ENCODE assay signal across 20 cellular contexts in the genomic region with DNA sequence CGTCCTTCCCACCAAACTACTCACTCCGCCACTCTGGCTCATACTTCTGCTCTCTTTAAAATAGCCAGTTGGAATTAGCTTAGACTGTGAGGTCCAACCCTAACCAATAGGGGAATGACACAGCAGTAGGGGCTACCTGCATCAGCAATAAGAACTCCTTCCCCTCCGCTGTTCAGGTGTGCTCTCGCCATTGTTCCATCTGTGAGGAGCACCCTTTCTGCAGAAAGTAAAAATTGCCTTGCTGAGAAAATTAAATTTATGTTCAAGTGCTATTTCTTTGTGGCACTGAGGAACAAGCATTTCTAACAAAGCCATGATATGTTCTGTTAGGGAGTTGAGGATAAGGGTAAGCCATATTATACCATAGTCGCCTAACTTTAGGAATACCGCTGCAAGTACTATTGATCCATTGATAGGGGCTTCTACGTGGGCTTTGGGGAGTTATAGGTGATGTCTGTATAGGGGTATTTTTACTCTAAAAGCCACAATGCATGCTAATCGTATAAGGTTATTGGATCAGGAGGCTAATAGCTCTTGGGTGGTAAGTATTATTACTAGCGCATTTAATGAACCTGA.
A peak's percentile ranks its signal among the peaks of the same experiment; 100 is the strongest.
DNase-seq lines count a peak whose midpoint lies in the region; ATAC-seq, FAIRE-seq and TF ChIP-seq lines count a peak whose summit lies in the region.
"Had no signal": no experiment of that assay in that cellular context is flagged by ENCODE, and none has a peak within 500 bp of the region (broad histone marks: within the 10 kb centered on the region; RNA-seq: fewer than 3 reads in every experiment).

No MANE protein-coding gene starts in this region.

- TF ChIP-seq RAD21 in HepG2 (CRISPR knock-in tag; IDR thresholded peaks at IDR 0.05) (no peak), K562 (CRISPR knock-in tag; conservative IDR thresholded peaks at IDR 0.05 in 1 of 2, IDR thresholded peaks at IDR 0.05 in 1 of 2) (no peak)

- H3K4me2 ChIP-seq in HepG2 (ENCODE audit: low read depth, low read length) = no peak overlapping the region
- no peak overlapping the region for H3K4me2 ChIP-seq in K562 (ENCODE audit: insufficient read depth, low read length)
- H3K4me2 ChIP-seq in PC-3 (ENCODE audit: low read length) = no peak overlapping the region
- H3K4me2 ChIP-seq: A549; BLaER1 treated with 17β-estradiol and CSF1 and Interleukin-3, amounts not matched to agents 10 nM and 100 nM had no signal

- H3K9me2 ChIP-seq in PC-3 (replicated peaks; ENCODE audit: low read length) = no peaks in the 10 kb centered on the region

- intact Hi-C loops in HepG2 (cut with micrococcal nuclease; ENCODE audit: unreplicated experiment) = no loop called here
- intact Hi-C loops in right lobe of liver (cut with DNase I) = no loop called here
- intact Hi-C loops in K562 (cut with micrococcal nuclease) = no loop called here
- intact Hi-C loops in PC-3 (cut with micrococcal nuclease) = no loop called here

- CTCF ChIA-PET in HepG2 (lab: Yijun Ruan, JAX; ENCODE audit: low intra/inter-chr PET ratio, low total read pairs) = no interaction called here
- CTCF ChIA-PET in K562 (lab: Yijun Ruan, JAX; ENCODE audit: low intra/inter-chr PET ratio) = no interaction called here
- CTCF ChIA-PET in PC-3 (lab: Charles Lee) = no interaction called here

- H4K20me1 ChIP-seq in HepG2 (ENCODE audit: insufficient read depth, low read length) (no peaks in the 10 kb centered on the region), K562 (replicated peaks; ENCODE audit: control insufficient read depth, insufficient read depth, low read length) (no peaks in the 10 kb centered on the region), PC-3 (ENCODE audit: low read length) (no peaks in the 10 kb centered on the region)
- H4K20me1 ChIP-seq: BLaER1 treated with 17β-estradiol and CSF1 and Interleukin-3, amounts not matched to agents 10 nM and 100 nM had no signal

- H3K4me3 ChIP-seq in HepG2 (replicated peaks in 1 of 3; ENCODE audit: insufficient read depth in 1 of 3, low read depth in 2 of 3, low read length in 3 of 3) (no peak overlapping the region), right lobe of liver (no peak overlapping the region), K562 (no peak overlapping the region), PC-3 (ENCODE audit: low read length) (no peak overlapping the region)
- H3K4me3 ChIP-seq: A549 had no signal

- H3K27me3 ChIP-seq in HepG2 (ENCODE audit: control insufficient read depth in 1 of 2, insufficient read depth in 2 of 2, low read length in 2 of 2) (no peaks in the 10 kb centered on the region), right lobe of liver (no peaks in the 10 kb centered on the region), K562 (ENCODE audit: control insufficient read depth in 2 of 2, insufficient read depth in 2 of 2, low read length in 2 of 2) (no peaks in the 10 kb centered on the region), PC-3 (ENCODE audit: low read length) (no peaks in the 10 kb centered on the region)
- H3K27me3 ChIP-seq: BLaER1 treated with 17β-estradiol and CSF1 and Interleukin-3, amounts not matched to agents 10 nM and 100 nM had no signal

- FAIRE-seq in HepG2 (lab: Jason Lieb, UNC) (no peak), K562 (lab: Jason Lieb, UNC) (no peak)
- FAIRE-seq: A549, D721Med, G401.6, GM12892, GM18507 had no signal

- H3K36me3 ChIP-seq in HepG2 (replicated peaks in 1 of 2; ENCODE audit: control insufficient read depth in 1 of 2, insufficient read depth in 2 of 2, low read length in 2 of 2) = no peaks in the 10 kb centered on the region
- H3K36me3 ChIP-seq in right lobe of liver = no peaks in the 10 kb centered on the region
- no peaks in the 10 kb centered on the region for H3K36me3 ChIP-seq in K562 (ENCODE audit: control insufficient read depth, insufficient read depth, low read length)
- H3K36me3 ChIP-seq in PC-3 (ENCODE audit: low read depth, low read length) = no peaks in the 10 kb centered on the region

- 17% methylated on average over 9 of the region's 9 CpGs for WGBS in HepG2 (ENCODE audit: low lambda C conversion rate)
- 73% methylated on average over 9 of the region's 9 CpGs for WGBS in right lobe of liver (ENCODE audit: insufficient coverage, low coverage, low lambda C conversion rate, missing lambda C conversion rate)
- WGBS in K562 (ENCODE audit: insufficient coverage, low coverage, missing lambda C conversion rate) = 2% methylated on average over 9 of the region's 9 CpGs

- no peak overlapping the region for H3K27ac ChIP-seq in HepG2 (ENCODE audit: extremely low read length, insufficient read depth, low read length)
- no peak overlapping the region for H3K27ac ChIP-seq in right lobe of liver
- no peak overlapping the region for H3K27ac ChIP-seq in K562 (ENCODE audit: extremely low read depth, low read depth, low read length)
- no peak overlapping the region for H3K27ac ChIP-seq in PC-3 (ENCODE audit: low read length)
- H3K27ac ChIP-seq: 22Rv1; A549; BLaER1 treated with 17β-estradiol and CSF1 and Interleukin-3, amounts not matched to agents 10 nM and 100 nM; C4-2B had no signal

- H2AFZ ChIP-seq in HepG2 (ENCODE audit: low read length) (no peak overlapping the region), K562 (ENCODE audit: low read depth, low read length) (no peak overlapping the region), PC-3 (ENCODE audit: low read length) (no peak overlapping the region)

- POLR2A ChIA-PET in HepG2 (lab: Yijun Ruan, JAX) (no interaction called here), K562 (lab: Yijun Ruan, JAX) (interaction anchor here (0.6 kb wide), 1 partner anchor 191 kb away, joined by 3 read pairs; no protein-coding TSS in a partner anchor), PC-3 (lab: Charles Lee; ENCODE audit: unreplicated experiment) (no interaction called here)

- no peaks in the 10 kb centered on the region for H3K9me1 ChIP-seq in K562 (ENCODE audit: control insufficient read depth, insufficient read depth, low read length)

- BruUV-seq in HepG2 (replicated peaks; lab: Mats Ljungman, UMichigan) (no TSS peak), K562 (replicated peaks; lab: Mats Ljungman, UMichigan) (no TSS peak), PC-3 (replicated peaks; lab: Mats Ljungman, UMichigan) (no TSS peak)

- TF ChIP-seq CTCF in HepG2 (CRISPR knock-in tag; IDR thresholded peaks at IDR 0.05) (no peak), right lobe of liver (IDR thresholded peaks at IDR 0.05) (no peak), K562 (IDR thresholded peaks at IDR 0.05 in 2 of 3, conservative IDR thresholded peaks at IDR 0.05 in 1 of 3; ENCODE audit: insufficient read depth in 2 of 3, low read depth in 1 of 3, low read length in 3 of 3) (no peak), PC-3 (conservative IDR thresholded peaks at IDR 0.05; ENCODE audit: low read depth, low read length) (no peak)

- TF ChIP-seq POLR2A in HepG2 (IDR thresholded peaks at IDR 0.05; ENCODE audit: insufficient read depth in 1 of 2, low read depth in 2 of 2, low read length in 2 of 2) = no peak
- TF ChIP-seq POLR2A in right lobe of liver (IDR thresholded peaks at IDR 0.05) = no peak
- no peak for TF ChIP-seq POLR2A in K562 (conservative IDR thresholded peaks at IDR 0.05)

- no peak for TF ChIP-seq EP300 in HepG2 (IDR thresholded peaks at IDR 0.05; ENCODE audit: low read depth in 2 of 2, low read length in 2 of 2)
- no peak for TF ChIP-seq EP300 in HepG2 (CRISPR knock-in tag; IDR thresholded peaks at IDR 0.05; ENCODE audit: borderline replicate concordance)
- TF ChIP-seq EP300 in K562 (IDR thresholded peaks at IDR 0.05; ENCODE audit: low read length) = no peak

- peaks cover 81% of the 10 kb centered on the region for H3K9me3 ChIP-seq in HepG2 (ENCODE audit: low read length)
- no peaks in the 10 kb centered on the region for H3K9me3 ChIP-seq in right lobe of liver
- 0 out of 2 replicates have a peak, but pooled peaks cover 2% of the 10 kb centered on the region for H3K9me3 ChIP-seq in K562 (replicated peaks; ENCODE audit: control insufficient read depth, insufficient read depth, low read depth, low read length)
- 0 out of 2 replicates have a peak, but pooled peaks cover 7% of the 10 kb centered on the region for H3K9me3 ChIP-seq in PC-3 (ENCODE audit: low read length)

- no peak for DNase-seq in HepG2 (ENCODE audit: low spot score)
- DNase-seq in right lobe of liver = no peak
- DNase-seq in K562 (ENCODE audit: extremely low read depth in 1 of 4, low spot score in 3 of 4) = no peak
- no peak for DNase-seq in PC-3
- DNase-seq in SHP77 (lab: John Stamatoyannopoulos, UW) = no peak
- DNase-seq: AML-193; Caco-2; Calu3; CD4-positive, alpha-beta T cell; CD8-positive, alpha-beta T cell; DMS79 treated with DMSO at 0.1 percent for 48 hours; GF-D8 had no signal

- ATAC-seq in HepG2 (no peak), right lobe of liver (no peak), K562 (no peak), PC-3 (no peak)
- ATAC-seq: A549; CD8-positive, alpha-beta T cell had no signal

- H3K9ac ChIP-seq in HepG2 (ENCODE audit: insufficient read depth, low read depth, low read length) (no peak overlapping the region), K562 (ENCODE audit: insufficient read depth in 1 of 2, low read depth in 2 of 2, low read length in 2 of 2) (no peak overlapping the region), PC-3 (ENCODE audit: low read length) (no peak overlapping the region)
- H3K9ac ChIP-seq: BLaER1 treated with 17β-estradiol and CSF1 and Interleukin-3, amounts not matched to agents 10 nM and 100 nM had no signal

- no peaks in the 10 kb centered on the region for H3K79me2 ChIP-seq in HepG2 (ENCODE audit: insufficient read depth, low read length)
- no peaks in the 10 kb centered on the region for H3K79me2 ChIP-seq in K562 (ENCODE audit: control insufficient read depth, insufficient read depth, low read length)
- H3K79me2 ChIP-seq in PC-3 (ENCODE audit: low read length) = no peaks in the 10 kb centered on the region

- no peaks in the 10 kb centered on the region for H3F3A ChIP-seq in PC-3 (ENCODE audit: low read length, unreplicated experiment)

- H3K4me1 ChIP-seq in HepG2 (ENCODE audit: insufficient read depth, low read length) (no peaks in the 10 kb centered on the region), right lobe of liver (no peaks in the 10 kb centered on the region), K562 (replicated peaks in 1 of 2; ENCODE audit: control insufficient read depth in 2 of 2, insufficient read depth in 2 of 2, low read length in 2 of 2) (no peaks in the 10 kb centered on the region), PC-3 (ENCODE audit: insufficient read depth, low read length) (no peaks in the 10 kb centered on the region)
- H3K4me1 ChIP-seq: BLaER1 treated with 17β-estradiol and CSF1 and Interleukin-3, amounts not matched to agents 10 nM and 100 nM; Caco-2 had no signal

- in situ Hi-C loops in HepG2 (cut with HindIII; ENCODE audit: extremely low pct_ligation_motif_present, low pct_unique_long_range_greater_than_20kb) = no loop called here
- in situ Hi-C loops in K562 (cut with MboI) = no loop called here

TF ChIP-seq in HepG2, 621 proteins besides CTCF, POLR2A, EP300 and RAD21 (continues in another document):
- peak; percentile 75; the same call in 1 of the 2 replicates for TF ChIP-seq ZNF562 (CRISPR knock-in tag; IDR thresholded peaks at IDR 0.05; ENCODE audit: borderline replicate concordance)

Comparison
In these comparisons a context has a peak if more than half of its experiments do, and no peak if none do; other contexts are left out.
1. Of the 241 proteins assayed by ChIP-seq in both HepG2 and K562: peak only in HepG2: none; only in K562: CBX5; in both: none; in neither: 240.